ENCODE assay signal across 23 cellular contexts in the genomic region with DNA sequence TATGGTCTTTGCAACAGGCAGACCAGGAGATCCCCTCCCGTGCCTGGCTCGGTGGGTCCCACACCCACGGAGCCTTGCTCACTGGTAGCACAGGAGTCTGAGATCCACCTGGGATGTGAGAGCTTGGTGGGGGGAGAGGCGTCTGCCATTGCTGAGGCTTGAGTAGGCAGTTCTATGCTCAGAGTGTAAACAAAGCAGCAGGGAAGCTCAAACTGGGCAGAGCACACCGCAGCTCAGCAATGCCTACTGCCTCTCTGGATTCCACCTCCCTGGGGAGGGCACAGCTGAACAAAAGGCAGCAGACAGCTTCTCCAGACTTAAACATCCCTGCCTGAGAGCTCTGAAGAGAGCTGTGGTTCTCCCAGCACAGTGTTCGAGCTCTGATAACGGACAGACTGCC.
DNase-seq lines count a peak whose midpoint lies in the region; TF ChIP-seq lines count a peak whose summit lies in the region.
"Had no signal": no experiment of that assay in that cellular context is flagged by ENCODE, and none has a peak within 500 bp of the region (broad histone marks: within the 10 kb centered on the region; RNA-seq: fewer than 3 reads in every experiment).

No MANE protein-coding gene starts in this region.

- H3K9me3 ChIP-seq in HUES64 (ENCODE audit: insufficient read depth, low read depth, low read length) (no peaks in the 10 kb centered on the region), esophagus muscularis mucosa (no peaks in the 10 kb centered on the region)
- H3K9me3 ChIP-seq: right lobe of liver had no signal

- H3K4me1 Mint-ChIP-seq in glutamatergic neuron (ENCODE audit: low read depth, unreplicated experiment) (no peaks in the 10 kb centered on the region), CD14-positive monocyte (no peaks in the 10 kb centered on the region)
- H3K4me1 Mint-ChIP-seq in activated CD4-positive, alpha-beta memory T cell treated with anti-CD3 and anti-CD28 coated beads, Interleukin-2, amount 10 ng/mL, durations not matched to agents 7 days and 5 days: no peaks in the 10 kb centered on the region

- H3K27ac Mint-ChIP-seq in glutamatergic neuron (ENCODE audit: unreplicated experiment): peak overlapping the region; percentile 75
- no peak overlapping the region for H3K27ac Mint-ChIP-seq in activated CD4-positive, alpha-beta memory T cell treated with anti-CD3 and anti-CD28 coated beads, Interleukin-2, amount 10 ng/mL, durations not matched to agents 7 days and 5 days
- no peak overlapping the region for H3K27ac Mint-ChIP-seq in CD14-positive monocyte
- H3K27ac Mint-ChIP-seq: naive thymus-derived CD4-positive, alpha-beta T cell; T-cell had no signal

- DNase-seq in COR-L47 (lab: John Stamatoyannopoulos, UW) (peak; percentile 46), NCI-H2171 (lab: John Stamatoyannopoulos, UW) (peak; percentile 4), glutamatergic neuron (peak; percentile 37), esophagus muscularis mucosa (ENCODE audit: extremely low spot score) (no peak), globus pallidus (ENCODE audit: low spot score) (no peak), CD14-positive monocyte (ENCODE audit: low spot score) (no peak)
- DNase-seq in activated CD4-positive, alpha-beta memory T cell treated with anti-CD3 and anti-CD28 coated beads, Interleukin-2, amount 10 ng/mL, durations not matched to agents 7 days and 5 days: no peak
- DNase-seq: ACHN; activated CD4-positive, alpha-beta T cell treated with anti-CD3 and anti-CD28 coated beads for 1 hour; activated CD8-positive, alpha-beta memory T cell treated with anti-CD3 and anti-CD28 coated beads for 24 hours; activated naive CD4-positive, alpha-beta T cell treated with Interleukin-2 at 50 U/mL for 16 hours; activated T-cell treated with anti-CD3 and anti-CD28 coated beads, Interleukin-2, amount 50 U/mL, for 4 hours; amniotic stem cell; Calu3; cortex of kidney; MV-4-11; naive thymus-derived CD4-positive, alpha-beta T cell; NCI-H2081 treated with DMSO at 0.1 percent for 48 hours; right lobe of liver; SIG-M5; T-cell had no signal

- H3K4me3 Mint-ChIP-seq in glutamatergic neuron (ENCODE audit: unreplicated experiment) (no peak overlapping the region), CD14-positive monocyte (no peak overlapping the region)
- H3K4me3 Mint-ChIP-seq in activated CD4-positive, alpha-beta memory T cell treated with anti-CD3 and anti-CD28 coated beads, Interleukin-2, amount 10 ng/mL, durations not matched to agents 7 days and 5 days: no peak overlapping the region
- H3K4me3 Mint-ChIP-seq: activated T-cell treated with anti-CD3 and anti-CD28 coated beads, Interleukin-2, amount 50 U/mL, for 4 hours; naive thymus-derived CD4-positive, alpha-beta T cell; T-cell had no signal

- H3K27me3 ChIP-seq in HUES64 (ENCODE audit: insufficient read depth, low read length) (no peaks in the 10 kb centered on the region), esophagus muscularis mucosa (no peaks in the 10 kb centered on the region)
- H3K27me3 ChIP-seq: BLaER1 treated with 17β-estradiol and CSF1 and Interleukin-3, amounts not matched to agents 10 nM and 100 nM; right lobe of liver had no signal

- 69% methylated on average over 7 of the region's 7 CpGs for WGBS in HUES64
- 79% methylated on average over 7 of the region's 7 CpGs for WGBS in esophagus muscularis mucosa

- TF ChIP-seq POLR2A in esophagus muscularis mucosa (IDR thresholded peaks at IDR 0.05; ENCODE audit: low read depth): no peak

- H3K36me3 Mint-ChIP-seq in glutamatergic neuron (ENCODE audit: unreplicated experiment) (peaks cover 7% of the 10 kb centered on the region), CD14-positive monocyte (peaks cover 66 to 83% of the 10 kb centered on the region in 2 donors)
- peaks cover 66% of the 10 kb centered on the region for H3K36me3 Mint-ChIP-seq in activated CD4-positive, alpha-beta memory T cell treated with anti-CD3 and anti-CD28 coated beads, Interleukin-2, amount 10 ng/mL, durations not matched to agents 7 days and 5 days (ENCODE audit: low read depth)

- POLR2A ChIA-PET in activated CD4-positive, alpha-beta memory T cell treated with anti-CD3 and anti-CD28 coated beads, Interleukin-2, amount 10 ng/mL, durations not matched to agents 7 days and 5 days (lab: Charles Lee): no interaction called here

- TF ChIP-seq EP300 in esophagus muscularis mucosa (IDR thresholded peaks at IDR 0.05): no peak

- no peak overlapping the region for H3K9ac ChIP-seq in HUES64 (ENCODE audit: low read depth, low read length)
- H3K9ac ChIP-seq: BLaER1 treated with 17β-estradiol and CSF1 and Interleukin-3, amounts not matched to agents 10 nM and 100 nM had no signal

- TF ChIP-seq CTCF in glutamatergic neuron (IDR thresholded peaks at IDR 0.05; ENCODE audit: partially characterized antibody, unreplicated experiment) (no peak), esophagus muscularis mucosa (IDR thresholded peaks at IDR 0.05) (no peak), CD14-positive monocyte (IDR thresholded peaks at IDR 0.05) (no peak)

- CTCF ChIA-PET in activated CD4-positive, alpha-beta memory T cell treated with anti-CD3 and anti-CD28 coated beads, Interleukin-2, amount 10 ng/mL, durations not matched to agents 7 days and 5 days (lab: Charles Lee): no interaction called here

- H3K4me3 ChIP-seq in HUES64 (ENCODE audit: low read length) (no peak overlapping the region), esophagus muscularis mucosa (no peak overlapping the region)
- H3K4me3 ChIP-seq: BLaER1 treated with 17β-estradiol and CSF1 and Interleukin-3, amounts not matched to agents 10 nM and 100 nM; right lobe of liver had no signal

- intact Hi-C loops in esophagus muscularis mucosa (cut with DNase I): no loop called here
- intact Hi-C loops in CD14-positive monocyte (cut with micrococcal nuclease): no loop called here

- H3K27me3 Mint-ChIP-seq in glutamatergic neuron (ENCODE audit: unreplicated experiment) (no peaks in the 10 kb centered on the region), CD14-positive monocyte (ENCODE audit: low read depth in 3 of 3) (no peaks in the 10 kb centered on the region)
- no peaks in the 10 kb centered on the region for H3K27me3 Mint-ChIP-seq in activated CD4-positive, alpha-beta memory T cell treated with anti-CD3 and anti-CD28 coated beads, Interleukin-2, amount 10 ng/mL, durations not matched to agents 7 days and 5 days
- H3K27me3 Mint-ChIP-seq: naive thymus-derived CD4-positive, alpha-beta T cell; T-cell had no signal

- H3K4me1 ChIP-seq in HUES64 (ENCODE audit: insufficient read depth, low read length) (peaks cover 8% of the 10 kb centered on the region; the same call in 1 of the 2 replicates), esophagus muscularis mucosa (no peaks in the 10 kb centered on the region)
- H3K4me1 ChIP-seq: BLaER1 treated with 17β-estradiol and CSF1 and Interleukin-3, amounts not matched to agents 10 nM and 100 nM; right lobe of liver had no signal

- no peaks in the 10 kb centered on the region for H3K36me3 ChIP-seq in HUES64 (ENCODE audit: insufficient read depth, low read length)
- H3K36me3 ChIP-seq in esophagus muscularis mucosa: peaks cover 0 to 42% (median 21%) of the 10 kb centered on the region in 4 donors

- H3K27ac ChIP-seq in HUES64 (ENCODE audit: low read depth, low read length) (0 out of 2 replicates have a peak overlapping the region, but pooled peaks have one; percentile 41), esophagus muscularis mucosa (replicated peaks in 1 of 4) (no peak overlapping the region)
- H3K27ac ChIP-seq: BLaER1 treated with 17β-estradiol and CSF1 and Interleukin-3, amounts not matched to agents 10 nM and 100 nM; right lobe of liver had no signal

- H3K9me3 Mint-ChIP-seq in glutamatergic neuron (ENCODE audit: unreplicated experiment): peaks cover 8% of the 10 kb centered on the region
- H3K9me3 Mint-ChIP-seq in activated CD4-positive, alpha-beta memory T cell treated with anti-CD3 and anti-CD28 coated beads, Interleukin-2, amount 10 ng/mL, durations not matched to agents 7 days and 5 days: peaks cover 4% of the 10 kb centered on the region
- peaks cover 0 to 6% (median 0%) of the 10 kb centered on the region in 7 donors for H3K9me3 Mint-ChIP-seq in CD14-positive monocyte
- H3K9me3 Mint-ChIP-seq: activated T-cell treated with anti-CD3 and anti-CD28 coated beads, Interleukin-2, amount 50 U/mL, for 4 hours had no signal

Comparison
In these comparisons a context has a peak if more than half of its experiments do, and no peak if none do; other contexts are left out.
1. DNase-seq: peak in COR-L47 (single experiment), NCI-H2171 (single experiment) and glutamatergic neuron (single experiment); none in esophagus muscularis mucosa (single experiment), activated CD4-positive, alpha-beta memory T cell treated with anti-CD3 and anti-CD28 coated beads, Interleukin-2, amount 10 ng/mL, durations not matched to agents 7 days and 5 days (single experiment), globus pallidus (single experiment) and CD14-positive monocyte (single experiment).